In genomic region chr13:20405691-20406090, GRCh38 we compare ENCODE assay signal across 18 cellular contexts.
DNase-seq lines count a peak whose midpoint lies in the region; ATAC-seq and TF ChIP-seq lines count a peak whose summit lies in the region.
"Had no signal": no experiment of that assay in that cellular context is flagged by ENCODE, and none has a peak within 500 bp of the region (broad histone marks: within the 10 kb centered on the region; RNA-seq: fewer than 3 reads in every experiment).

No MANE protein-coding gene starts in this region.

- H3K4me3 Mint-ChIP-seq in type B pancreatic cell = no peak overlapping the region
- H3K4me3 Mint-ChIP-seq: activated CD4-positive, alpha-beta memory T cell treated with anti-CD3 and anti-CD28 coated beads, Interleukin-2, amount 10 ng/mL, durations not matched to agents 7 days and 5 days; activated naive CD8-positive, alpha-beta T cell; neural crest cell; stimulated activated naive B cell treated with anti-CD40 and anti-IgM and Interleukin-4, amounts not matched to agents 10 μg/mL and 1 μg/mL and 100 μg/mL, for 72 hours; T-helper 17 cell had no signal

- no peak overlapping the region for H3K18ac ChIP-seq in mesendoderm (ENCODE audit: low read length)

- H3K27ac ChIP-seq in esophagus (ENCODE audit: low read depth in 2 of 2, low read length in 1 of 2) (peak overlapping the region; percentile 79), mesendoderm (ENCODE audit: low read depth, low read length) (no peak overlapping the region)
- H3K27ac ChIP-seq: body of pancreas, SJCRH30, tibial nerve, VCaP had no signal

- H3K4me1 ChIP-seq in NT2/D1 (ENCODE audit: insufficient read depth, insufficient read length) (peaks cover 2% of the 10 kb centered on the region), esophagus (ENCODE audit: control insufficient read depth in 2 of 2, insufficient read depth in 2 of 2, low read length in 1 of 2) (peaks cover 3 to 25% of the 10 kb centered on the region in 2 donors), mesendoderm (ENCODE audit: control insufficient read depth, low read depth, low read length) (peaks cover 4% of the 10 kb centered on the region)
- H3K4me1 ChIP-seq: body of pancreas, SJCRH30 had no signal

- H3K56ac ChIP-seq in mesendoderm (ENCODE audit: low read length) = peak overlapping the region; percentile 85

- TF ChIP-seq POLR2A in erythroblast (IDR thresholded peaks at IDR 0.05; ENCODE audit: low read length) = no peak

- ATAC-seq in HG03039 (IDR thresholded peaks at IDR 0.05; ENCODE audit: unreplicated experiment) = no peak
- ATAC-seq: body of pancreas; stimulated activated naive B cell treated with anti-CD40 and anti-IgM and Interleukin-4, amounts not matched to agents 10 μg/mL and 1 μg/mL and 100 μg/mL, for 72 hours; T-helper 17 cell had no signal

- no peak overlapping the region for H3K4ac ChIP-seq in mesendoderm (ENCODE audit: low read depth, low read length)

- H3K9ac ChIP-seq in NT2/D1 (ENCODE audit: insufficient read length, low read depth) = peak overlapping the region; percentile 61
- H3K9ac ChIP-seq in mesendoderm (ENCODE audit: low read length) = peak overlapping the region; percentile 57

- no peak overlapping the region for H4K8ac ChIP-seq in mesendoderm (ENCODE audit: low read depth, low read length)

- H3K23ac ChIP-seq in mesendoderm (ENCODE audit: low read length) = peak overlapping the region; percentile 6

- no peak overlapping the region for H4K5ac ChIP-seq in mesendoderm (ENCODE audit: low read length)

- no peaks in the 10 kb centered on the region for H3K36me3 Mint-ChIP-seq in type B pancreatic cell

- no peak overlapping the region for H2AK5ac ChIP-seq in mesendoderm (ENCODE audit: low read length)

- H3K27me3 Mint-ChIP-seq in type B pancreatic cell = peaks cover 13% of the 10 kb centered on the region
- H3K27me3 Mint-ChIP-seq: activated CD4-positive, alpha-beta memory T cell treated with anti-CD3 and anti-CD28 coated beads, Interleukin-2, amount 10 ng/mL, durations not matched to agents 7 days and 5 days; activated naive CD8-positive, alpha-beta T cell; stimulated activated naive B cell treated with anti-CD40 and anti-IgM and Interleukin-4, amounts not matched to agents 10 μg/mL and 1 μg/mL and 100 μg/mL, for 72 hours; T-helper 17 cell had no signal

- no peaks in the 10 kb centered on the region for H3K27me3 ChIP-seq in NT2/D1 (ENCODE audit: insufficient read depth, insufficient read length)
- H3K27me3 ChIP-seq in esophagus (ENCODE audit: control insufficient read depth in 1 of 2, insufficient read depth in 2 of 2, low read length in 2 of 2) = no peaks in the 10 kb centered on the region
- H3K27me3 ChIP-seq in mesendoderm (ENCODE audit: insufficient read depth, low read length, poor library complexity) = no peaks in the 10 kb centered on the region
- H3K27me3 ChIP-seq: body of pancreas, tibial nerve had no signal

- no peak overlapping the region for H2BK120ac ChIP-seq in mesendoderm (ENCODE audit: low read depth, low read length)

- H3K9me3 ChIP-seq in NT2/D1 (ENCODE audit: insufficient read depth, low read length) (no peaks in the 10 kb centered on the region), esophagus (ENCODE audit: control insufficient read depth in 2 of 2, insufficient read depth in 1 of 2, low read depth in 1 of 2, low read length in 1 of 2) (no peaks in the 10 kb centered on the region)
- H3K9me3 ChIP-seq: body of pancreas, SJCRH30, tibial nerve had no signal

- H3K27ac Mint-ChIP-seq in type B pancreatic cell = no peak overlapping the region
- H3K27ac Mint-ChIP-seq: activated CD4-positive, alpha-beta memory T cell treated with anti-CD3 and anti-CD28 coated beads, Interleukin-2, amount 10 ng/mL, durations not matched to agents 7 days and 5 days; activated naive CD8-positive, alpha-beta T cell; stimulated activated naive B cell treated with anti-CD40 and anti-IgM and Interleukin-4, amounts not matched to agents 10 μg/mL and 1 μg/mL and 100 μg/mL, for 72 hours; T-helper 17 cell had no signal

- H2BK5ac ChIP-seq in mesendoderm (ENCODE audit: low read length) = no peak overlapping the region

- DNase-seq in NT2/D1 (ENCODE audit: low read depth, low spot score) (no peak), mesendoderm (peak; percentile 70), type B pancreatic cell (ENCODE audit: extremely low spot score, unreplicated experiment) (peak; percentile 62), erythroblast (lab: John Stamatoyannopoulos, UW) (no peak), KG1 (lab: John Stamatoyannopoulos, UW) (no peak)
- DNase-seq: activated CD4-positive, alpha-beta memory T cell treated with anti-CD3 and anti-CD28 coated beads, Interleukin-2, amount 10 ng/mL, durations not matched to agents 7 days and 5 days; body of pancreas; NCI-H2081 treated with DMSO at 0.1 percent for 48 hours; NCI-H510A treated with DMSO at 0.1 percent for 48 hours; SJCRH30; stimulated activated naive B cell treated with anti-CD40 and anti-IgM and Interleukin-4, amounts not matched to agents 10 μg/mL and 1 μg/mL and 100 μg/mL, for 72 hours; T-helper 17 cell had no signal

- peaks cover 6% of the 10 kb centered on the region for H3K4me1 Mint-ChIP-seq in type B pancreatic cell (ENCODE audit: unreplicated experiment)
- H3K4me1 Mint-ChIP-seq: neural crest cell had no signal

- H3K79me1 ChIP-seq in mesendoderm (ENCODE audit: low read length) = no peaks in the 10 kb centered on the region

- no peak overlapping the region for H2BK15ac ChIP-seq in mesendoderm (replicated peaks; ENCODE audit: low read depth)

- H3K4me2 ChIP-seq in mesendoderm (ENCODE audit: low read length) = peak overlapping the region; percentile 25

- H3K79me2 ChIP-seq in mesendoderm (ENCODE audit: control insufficient read depth, insufficient read depth, low read length) = no peaks in the 10 kb centered on the region

- H3K4me3 ChIP-seq in NT2/D1 (ENCODE audit: insufficient read length, low read depth) = no peak overlapping the region
- no peak overlapping the region for H3K4me3 ChIP-seq in esophagus (ENCODE audit: low read depth in 1 of 2, low read length in 2 of 2)
- H3K4me3 ChIP-seq in mesendoderm (ENCODE audit: low read length) = no peak overlapping the region
- H3K4me3 ChIP-seq: body of pancreas, SJCRH30, tibial nerve had no signal

- 47 to 68% methylated on average over 17 of the region's 17 CpGs for WGBS in esophagus, 2 donors
- no CpG with 5 or more reads among the region's 17 CpGs for WGBS in mesendoderm (ENCODE audit: extremely low coverage, insufficient coverage, low lambda C conversion rate)

- H3K36me3 ChIP-seq in NT2/D1 (ENCODE audit: insufficient read depth, insufficient read length, low read length) (no peaks in the 10 kb centered on the region), esophagus (ENCODE audit: control insufficient read depth in 2 of 2, insufficient read depth in 2 of 2, low read length in 1 of 2) (peaks cover 0 to 2% of the 10 kb centered on the region in 2 donors), mesendoderm (ENCODE audit: control insufficient read depth, insufficient read depth, low read length) (no peaks in the 10 kb centered on the region)
- H3K36me3 ChIP-seq: SJCRH30 had no signal

- no peak for TF ChIP-seq CTCF in type B pancreatic cell (conservative IDR thresholded peaks at IDR 0.05)

- no peaks in the 10 kb centered on the region for H3K9me3 Mint-ChIP-seq in type B pancreatic cell
- H3K9me3 Mint-ChIP-seq: activated CD4-positive, alpha-beta memory T cell treated with anti-CD3 and anti-CD28 coated beads, Interleukin-2, amount 10 ng/mL, durations not matched to agents 7 days and 5 days; neural crest cell; stimulated activated naive B cell treated with anti-CD40 and anti-IgM and Interleukin-4, amounts not matched to agents 10 μg/mL and 1 μg/mL and 100 μg/mL, for 72 hours had no signal

Comparison
In these comparisons a context has a peak if more than half of its experiments do, and no peak if none do; other contexts are left out.
1. DNase-seq: peak in mesendoderm (single experiment) and type B pancreatic cell (single experiment); none in NT2/D1 (single experiment), erythroblast (0 of 2) and KG1 (single experiment).